In genomic region chr4:26377352-26378311, GRCh38 we compare ENCODE assay signal across 15 cellular contexts. TPM values are rescaled to one million over a fixed set of nuclear protein-coding genes. Genes with fewer than 3 reads are reported as not detected.
DNase-seq lines count a peak whose midpoint lies in the region; ATAC-seq and TF ChIP-seq lines count a peak whose summit lies in the region.
"Had no signal": no experiment of that assay in that cellular context is flagged by ENCODE, and none has a peak within 500 bp of the region (broad histone marks: within the 10 kb centered on the region; RNA-seq: fewer than 3 reads in every experiment).

No MANE protein-coding gene starts in this region.

- no peaks in the 10 kb centered on the region for H3K27me3 ChIP-seq in right atrium auricular region
- no peaks in the 10 kb centered on the region for H3K27me3 ChIP-seq in upper lobe of right lung
- H3K27me3 ChIP-seq: gastroesophageal sphincter, vagina had no signal

- H3K4me3 Mint-ChIP-seq in glutamatergic neuron (ENCODE audit: unreplicated experiment), result no peak overlapping the region
- H3K4me3 Mint-ChIP-seq in HFFc6, result no peak overlapping the region
- H3K4me3 Mint-ChIP-seq: activated naive CD4-positive, alpha-beta T cell treated with anti-CD3 and anti-CD28 coated beads, Interleukin-2, amount 10 ng/mL, durations not matched to agents 7 days and 5 days; B cell; T-cell had no signal

- intact Hi-C loops in Right ventricle myocardium superior (cut with DNase I) (no loop called here), upper lobe of right lung (cut with DNase I) (no loop called here)

- H3K27ac ChIP-seq in right atrium auricular region, result no peak overlapping the region
- H3K27ac ChIP-seq in upper lobe of right lung, result no peak overlapping the region
- H3K27ac ChIP-seq: gastroesophageal sphincter, vagina had no signal

- H3K27ac Mint-ChIP-seq in glutamatergic neuron (ENCODE audit: unreplicated experiment), result peak overlapping the region; percentile 10
- no peak overlapping the region; the same call in 1 of the 2 replicates for H3K27ac Mint-ChIP-seq in HFFc6
- H3K27ac Mint-ChIP-seq: activated naive CD4-positive, alpha-beta T cell treated with anti-CD3 and anti-CD28 coated beads, Interleukin-2, amount 10 ng/mL, durations not matched to agents 7 days and 5 days; B cell; T-cell had no signal

- H3K9me3 ChIP-seq in right atrium auricular region, result no peaks in the 10 kb centered on the region
- no peaks in the 10 kb centered on the region for H3K9me3 ChIP-seq in upper lobe of right lung
- H3K9me3 ChIP-seq: gastroesophageal sphincter, vagina had no signal

- TF ChIP-seq CTCF in right atrium auricular region (IDR thresholded peaks at IDR 0.05) (no peak), glutamatergic neuron (IDR thresholded peaks at IDR 0.05; ENCODE audit: partially characterized antibody, unreplicated experiment) (no peak), upper lobe of right lung (IDR thresholded peaks at IDR 0.05) (no peak), HFFc6 (IDR thresholded peaks at IDR 0.05) (no peak)

- H3K36me3 Mint-ChIP-seq in glutamatergic neuron (ENCODE audit: unreplicated experiment) (no peaks in the 10 kb centered on the region), HFFc6 (ENCODE audit: low read depth) (no peaks in the 10 kb centered on the region)

- H3K4me1 Mint-ChIP-seq in glutamatergic neuron (ENCODE audit: low read depth, unreplicated experiment), result peaks cover 17% of the 10 kb centered on the region
- H3K4me1 Mint-ChIP-seq in HFFc6 (ENCODE audit: low read depth), result peaks cover 46% of the 10 kb centered on the region

- H3K4me1 ChIP-seq in right atrium auricular region, result peaks cover 0 to 3% of the 10 kb centered on the region in 2 donors
- peaks cover 32% of the 10 kb centered on the region for H3K4me1 ChIP-seq in upper lobe of right lung

- H3K36me3 ChIP-seq in right atrium auricular region (no peaks in the 10 kb centered on the region), upper lobe of right lung (no peaks in the 10 kb centered on the region)
- H3K36me3 ChIP-seq: gastroesophageal sphincter, vagina had no signal

- H3K9me3 Mint-ChIP-seq in glutamatergic neuron (ENCODE audit: unreplicated experiment) (no peaks in the 10 kb centered on the region), HFFc6 (no peaks in the 10 kb centered on the region)
- H3K9me3 Mint-ChIP-seq: activated naive CD4-positive, alpha-beta T cell treated with anti-CD3 and anti-CD28 coated beads, Interleukin-2, amount 10 ng/mL, durations not matched to agents 7 days and 5 days; T-cell had no signal

- peak; percentile 49 for ATAC-seq in Right ventricle myocardium superior (ENCODE audit: poor library complexity)
- peak; percentile 72 for ATAC-seq in upper lobe of right lung
- no peak for ATAC-seq in HG02678 (IDR thresholded peaks at IDR 0.05; ENCODE audit: unreplicated experiment)
- ATAC-seq: gastroesophageal sphincter, T-cell had no signal

- DNase-seq in Right ventricle myocardium superior (no peak), right atrium auricular region (ENCODE audit: low spot score) (no peak), NOMO-1 treated with DMSO at 0.1 percent for 48 hours (lab: John Stamatoyannopoulos, UW; ENCODE audit: unreplicated experiment) (peak; percentile 83), glutamatergic neuron (no peak), upper lobe of right lung (no peak), retina (no peak), HFFc6 (no peak)
- DNase-seq: activated naive CD4-positive, alpha-beta T cell treated with anti-CD3 and anti-CD28 coated beads, Interleukin-2, amount 10 ng/mL, durations not matched to agents 7 days and 5 days; stimulated activated CD4-positive, alpha-beta T cell treated with anti-CD3 and anti-CD28 coated beads, Interleukin-4, amount 100 ng/mL, for 1 hour; stimulated activated naive CD4-positive, alpha-beta T cell; T-cell had no signal

- H3K27me3 Mint-ChIP-seq in glutamatergic neuron (ENCODE audit: unreplicated experiment) (peaks cover 2% of the 10 kb centered on the region), HFFc6 (ENCODE audit: insufficient read depth) (no peaks in the 10 kb centered on the region)
- H3K27me3 Mint-ChIP-seq: activated naive CD4-positive, alpha-beta T cell treated with anti-CD3 and anti-CD28 coated beads, Interleukin-2, amount 10 ng/mL, durations not matched to agents 7 days and 5 days; B cell had no signal

- H3K4me3 ChIP-seq in right atrium auricular region, result no peak overlapping the region
- H3K4me3 ChIP-seq in upper lobe of right lung, result no peak overlapping the region
- H3K4me3 ChIP-seq: gastroesophageal sphincter, vagina had no signal

RNA-seq across cellular contexts. Expression of gene RBPJ, which starts 56.8 kb away (rescaled TPM):
- total RNA-seq in Right ventricle myocardium superior, result 44.2 TPM
- total RNA-seq in right atrium auricular region, result 10 to 100 TPM; 31.4 to 41.0 TPM
- 121 TPM for total RNA-seq in glutamatergic neuron (ENCODE audit: unreplicated experiment)
- total RNA-seq in upper lobe of right lung, result 86.2 TPM
- 10 to 100 TPM; 60.9 to 71.7 (median 69.0) TPM for total RNA-seq in HFFc6 (2021; fragmentation: NEBNext Ultra II Directional; extraction: Animal tissue kit (Norgen Biotek cat#: 25700))
